2 cellular contexts compared by ENCODE assay signal in the genomic region with DNA sequence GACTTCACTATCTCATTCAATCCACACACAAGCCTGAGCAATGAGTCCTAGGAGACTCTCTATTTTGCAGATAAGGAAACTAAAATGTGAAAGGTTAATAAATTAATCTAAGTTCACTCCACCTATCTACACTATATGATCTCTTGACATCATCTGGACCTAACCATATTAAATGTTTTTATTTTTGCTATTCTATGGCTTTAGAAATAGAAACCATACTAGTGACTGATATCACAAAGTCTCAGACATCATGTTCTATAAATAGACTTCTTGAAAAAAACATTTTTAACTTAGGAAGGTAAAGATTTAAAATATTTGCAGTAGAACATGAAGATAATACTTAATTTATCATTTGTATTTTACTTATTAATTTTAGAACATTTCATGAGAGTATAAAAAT.
TF ChIP-seq lines count a peak whose summit lies in the region.

No MANE protein-coding gene starts in this region.

TF ChIP-seq in HCT116, 20 proteins besides CTCF, POLR2A, EP300 and RAD21:
- TF ChIP-seq SIN3A (IDR thresholded peaks at IDR 0.05; ENCODE audit: low read depth) (no peak), TCF7L2 (IDR thresholded peaks at IDR 0.05; ENCODE audit: borderline replicate concordance, extremely low read depth, insufficient read depth, insufficient read length) (no peak), JUND (IDR thresholded peaks at IDR 0.05) (no peak), EGR1 (IDR thresholded peaks at IDR 0.05; ENCODE audit: low read depth) (no peak)
- TF ChIP-seq, protein P1, sequence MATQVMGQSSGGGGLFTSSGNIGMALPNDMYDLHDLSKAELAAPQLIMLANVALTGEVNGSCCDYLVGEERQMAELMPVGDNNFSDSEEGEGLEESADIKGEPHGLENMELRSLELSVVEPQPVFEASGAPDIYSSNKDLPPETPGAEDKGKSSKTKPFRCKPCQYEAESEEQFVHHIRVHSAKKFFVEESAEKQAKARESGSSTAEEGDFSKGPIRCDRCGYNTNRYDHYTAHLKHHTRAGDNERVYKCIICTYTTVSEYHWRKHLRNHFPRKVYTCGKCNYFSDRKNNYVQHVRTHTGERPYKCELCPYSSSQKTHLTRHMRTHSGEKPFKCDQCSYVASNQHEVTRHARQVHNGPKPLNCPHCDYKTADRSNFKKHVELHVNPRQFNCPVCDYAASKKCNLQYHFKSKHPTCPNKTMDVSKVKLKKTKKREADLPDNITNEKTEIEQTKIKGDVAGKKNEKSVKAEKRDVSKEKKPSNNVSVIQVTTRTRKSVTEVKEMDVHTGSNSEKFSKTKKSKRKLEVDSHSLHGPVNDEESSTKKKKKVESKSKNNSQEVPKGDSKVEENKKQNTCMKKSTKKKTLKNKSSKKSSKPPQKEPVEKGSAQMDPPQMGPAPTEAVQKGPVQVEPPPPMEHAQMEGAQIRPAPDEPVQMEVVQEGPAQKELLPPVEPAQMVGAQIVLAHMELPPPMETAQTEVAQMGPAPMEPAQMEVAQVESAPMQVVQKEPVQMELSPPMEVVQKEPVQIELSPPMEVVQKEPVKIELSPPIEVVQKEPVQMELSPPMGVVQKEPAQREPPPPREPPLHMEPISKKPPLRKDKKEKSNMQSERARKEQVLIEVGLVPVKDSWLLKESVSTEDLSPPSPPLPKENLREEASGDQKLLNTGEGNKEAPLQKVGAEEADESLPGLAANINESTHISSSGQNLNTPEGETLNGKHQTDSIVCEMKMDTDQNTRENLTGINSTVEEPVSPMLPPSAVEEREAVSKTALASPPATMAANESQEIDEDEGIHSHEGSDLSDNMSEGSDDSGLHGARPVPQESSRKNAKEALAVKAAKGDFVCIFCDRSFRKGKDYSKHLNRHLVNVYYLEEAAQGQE (IDR thresholded peaks at IDR 0.05; ENCODE audit: low read depth) = no peak

TF ChIP-seq in K562, 482 proteins besides CTCF, POLR2A, EP300 and RAD21:
- TF ChIP-seq ELF2 (CRISPR knock-in tag; IDR thresholded peaks at IDR 0.05) (no peak), HEY1 (CRISPR knock-in tag; IDR thresholded peaks at IDR 0.05; ENCODE audit: borderline replicate concordance) (no peak), SAFB (IDR thresholded peaks at IDR 0.05; ENCODE audit: borderline replicate concordance, low read depth, low read length) (no peak), YBX1 (IDR thresholded peaks at IDR 0.05) (no peak), MEF2A (IDR thresholded peaks at IDR 0.05; ENCODE audit: control insufficient read depth, low read depth, low read length) (peak; percentile 73), ZNF217 (CRISPR knock-in tag; IDR thresholded peaks at IDR 0.05) (no peak), SMC3 (conservative IDR thresholded peaks at IDR 0.05; ENCODE audit: insufficient read depth, low read depth, low read length) (no peak)
- TF ChIP-seq, protein P2, sequence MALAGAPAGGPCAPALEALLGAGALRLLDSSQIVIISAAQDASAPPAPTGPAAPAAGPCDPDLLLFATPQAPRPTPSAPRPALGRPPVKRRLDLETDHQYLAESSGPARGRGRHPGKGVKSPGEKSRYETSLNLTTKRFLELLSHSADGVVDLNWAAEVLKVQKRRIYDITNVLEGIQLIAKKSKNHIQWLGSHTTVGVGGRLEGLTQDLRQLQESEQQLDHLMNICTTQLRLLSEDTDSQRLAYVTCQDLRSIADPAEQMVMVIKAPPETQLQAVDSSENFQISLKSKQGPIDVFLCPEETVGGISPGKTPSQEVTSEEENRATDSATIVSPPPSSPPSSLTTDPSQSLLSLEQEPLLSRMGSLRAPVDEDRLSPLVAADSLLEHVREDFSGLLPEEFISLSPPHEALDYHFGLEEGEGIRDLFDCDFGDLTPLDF (CRISPR knock-in tag; IDR thresholded peaks at IDR 0.05) = no peak
- TF ChIP-seq, protein P3, sequence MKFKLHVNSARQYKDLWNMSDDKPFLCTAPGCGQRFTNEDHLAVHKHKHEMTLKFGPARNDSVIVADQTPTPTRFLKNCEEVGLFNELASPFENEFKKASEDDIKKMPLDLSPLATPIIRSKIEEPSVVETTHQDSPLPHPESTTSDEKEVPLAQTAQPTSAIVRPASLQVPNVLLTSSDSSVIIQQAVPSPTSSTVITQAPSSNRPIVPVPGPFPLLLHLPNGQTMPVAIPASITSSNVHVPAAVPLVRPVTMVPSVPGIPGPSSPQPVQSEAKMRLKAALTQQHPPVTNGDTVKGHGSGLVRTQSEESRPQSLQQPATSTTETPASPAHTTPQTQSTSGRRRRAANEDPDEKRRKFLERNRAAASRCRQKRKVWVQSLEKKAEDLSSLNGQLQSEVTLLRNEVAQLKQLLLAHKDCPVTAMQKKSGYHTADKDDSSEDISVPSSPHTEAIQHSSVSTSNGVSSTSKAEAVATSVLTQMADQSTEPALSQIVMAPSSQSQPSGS (CRISPR knock-in tag; IDR thresholded peaks at IDR 0.05) = no peak
- TF ChIP-seq, protein P4, sequence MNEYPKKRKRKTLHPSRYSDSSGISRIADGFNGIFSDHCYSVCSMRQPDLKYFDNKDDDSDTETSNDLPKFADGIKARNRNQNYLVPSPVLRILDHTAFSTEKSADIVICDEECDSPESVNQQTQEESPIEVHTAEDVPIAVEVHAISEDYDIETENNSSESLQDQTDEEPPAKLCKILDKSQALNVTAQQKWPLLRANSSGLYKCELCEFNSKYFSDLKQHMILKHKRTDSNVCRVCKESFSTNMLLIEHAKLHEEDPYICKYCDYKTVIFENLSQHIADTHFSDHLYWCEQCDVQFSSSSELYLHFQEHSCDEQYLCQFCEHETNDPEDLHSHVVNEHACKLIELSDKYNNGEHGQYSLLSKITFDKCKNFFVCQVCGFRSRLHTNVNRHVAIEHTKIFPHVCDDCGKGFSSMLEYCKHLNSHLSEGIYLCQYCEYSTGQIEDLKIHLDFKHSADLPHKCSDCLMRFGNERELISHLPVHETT (CRISPR knock-in tag; conservative IDR thresholded peaks at IDR 0.05 in 1 of 2, IDR thresholded peaks at IDR 0.05 in 1 of 2) = peak in 1 of 2 experiments; percentile 31; a peak in 2 of 4 replicates
- TF ChIP-seq, protein P5, sequence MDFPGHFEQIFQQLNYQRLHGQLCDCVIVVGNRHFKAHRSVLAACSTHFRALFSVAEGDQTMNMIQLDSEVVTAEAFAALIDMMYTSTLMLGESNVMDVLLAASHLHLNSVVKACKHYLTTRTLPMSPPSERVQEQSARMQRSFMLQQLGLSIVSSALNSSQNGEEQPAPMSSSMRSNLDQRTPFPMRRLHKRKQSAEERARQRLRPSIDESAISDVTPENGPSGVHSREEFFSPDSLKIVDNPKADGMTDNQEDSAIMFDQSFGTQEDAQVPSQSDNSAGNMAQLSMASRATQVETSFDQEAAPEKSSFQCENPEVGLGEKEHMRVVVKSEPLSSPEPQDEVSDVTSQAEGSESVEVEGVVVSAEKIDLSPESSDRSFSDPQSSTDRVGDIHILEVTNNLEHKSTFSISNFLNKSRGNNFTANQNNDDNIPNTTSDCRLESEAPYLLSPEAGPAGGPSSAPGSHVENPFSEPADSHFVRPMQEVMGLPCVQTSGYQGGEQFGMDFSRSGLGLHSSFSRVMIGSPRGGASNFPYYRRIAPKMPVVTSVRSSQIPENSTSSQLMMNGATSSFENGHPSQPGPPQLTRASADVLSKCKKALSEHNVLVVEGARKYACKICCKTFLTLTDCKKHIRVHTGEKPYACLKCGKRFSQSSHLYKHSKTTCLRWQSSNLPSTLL (IDR thresholded peaks at IDR 0.05) = no peak
